In genomic region chr2:39686470-39686869, GRCh38 we compare ENCODE assay signal across 13 cellular contexts. TPM values are rescaled to one million over a fixed set of nuclear protein-coding genes. Genes with fewer than 3 reads are reported as not detected.
A peak's percentile ranks its signal among the peaks of the same experiment; 100 is the strongest.
DNase-seq lines count a peak whose midpoint lies in the region; TF ChIP-seq lines count a peak whose summit lies in the region.
"Had no signal": no experiment of that assay in that cellular context is flagged by ENCODE, and none has a peak within 500 bp of the region (broad histone marks: within the 10 kb centered on the region; RNA-seq: fewer than 3 reads in every experiment).

No MANE protein-coding gene starts in this region.

- peaks cover 19% of the 10 kb centered on the region for H3K36me3 Mint-ChIP-seq in nephron progenitor cell (ENCODE audit: low read depth)
- H3K36me3 Mint-ChIP-seq in MCF 10A (ENCODE audit: insufficient read depth, unreplicated experiment), result no peaks in the 10 kb centered on the region
- H3K36me3 Mint-ChIP-seq: CD14-positive monocyte; CD8-positive, alpha-beta T cell had no signal

- BruUV-seq in MCF 10A (replicated peaks; lab: Mats Ljungman, UMichigan), result no TSS peak

- H3K4me3 Mint-ChIP-seq in nephron progenitor cell (no peak overlapping the region), MCF 10A (ENCODE audit: unreplicated experiment) (no peak overlapping the region)
- H3K4me3 Mint-ChIP-seq: CD14-positive monocyte; CD8-positive, alpha-beta T cell had no signal

- H3K27me3 Mint-ChIP-seq in nephron progenitor cell (ENCODE audit: low read depth, poor library complexity) (no peaks in the 10 kb centered on the region), MCF 10A (ENCODE audit: insufficient read depth, unreplicated experiment) (no peaks in the 10 kb centered on the region)

- H3K4me1 Mint-ChIP-seq in nephron progenitor cell (peaks cover 32% of the 10 kb centered on the region), MCF 10A (ENCODE audit: insufficient read depth, unreplicated experiment) (no peaks in the 10 kb centered on the region)

- peak overlapping the region; percentile 46 for H3K27ac ChIP-seq in caudate nucleus (ENCODE audit: low read depth, low read length)
- H3K27ac ChIP-seq: A549 had no signal

- peak in 27 of 61 donors; percentile 14 to 81 (median 38) for DNase-seq in caudate nucleus (lab: John Stamatoyannopoulos, UW)
- peak in 39 of 42 donors; percentile 29 to 85 (median 57) for DNase-seq in head of caudate nucleus
- DNase-seq in nephron progenitor cell, result peak; percentile 5
- no peak for DNase-seq in MCF 10A (ENCODE audit: unreplicated experiment)
- no peak for DNase-seq in COR-L47 (lab: John Stamatoyannopoulos, UW)
- DNase-seq in dermis blood vessel endothelial cell, result no peak
- no peak for DNase-seq in NCI-H1092 treated with DMSO at 0.1 percent for 48 hours (lab: John Stamatoyannopoulos, UW)
- DNase-seq: Caco-2; CD8-positive, alpha-beta T cell; DND-41; GDM1 had no signal

- H3K9me3 Mint-ChIP-seq in nephron progenitor cell (peaks cover 12% of the 10 kb centered on the region), MCF 10A (ENCODE audit: unreplicated experiment) (peaks cover 9% of the 10 kb centered on the region)

- CTCF ChIA-PET in MCF 10A (lab: Yijun Ruan, JAX), result interaction anchor here (0.6 to 1.5 kb wide), 2 partner anchors 175 to 287 kb away, joined by 3 to 5 read pairs; no protein-coding TSS in a partner anchor

- POLR2A ChIA-PET in MCF 10A (lab: Yijun Ruan, JAX), result no interaction called here

- no peak overlapping the region for H3K27ac Mint-ChIP-seq in nephron progenitor cell
- no peak overlapping the region for H3K27ac Mint-ChIP-seq in MCF 10A (ENCODE audit: low read depth, unreplicated experiment)
- H3K27ac Mint-ChIP-seq: CD14-positive monocyte; CD8-positive, alpha-beta T cell had no signal

- intact Hi-C loops in head of caudate nucleus (cut with DNase I), result no loop called here
- intact Hi-C loops in MCF 10A (cut with micrococcal nuclease), result no loop called here

- no peak for TF ChIP-seq CTCF in nephron progenitor cell (IDR thresholded peaks at IDR 0.05)
- no peak for TF ChIP-seq CTCF in MCF 10A (IDR thresholded peaks at IDR 0.05; ENCODE audit: unreplicated experiment)

RNA-seq across cellular contexts. Expression of gene TMEM178A, which starts 20.8 kb away (rescaled TPM):
- total RNA-seq in MCF 10A (2022), result 0.66 and 0.86 TPM in 2 replicates
- total RNA-seq in dermis blood vessel endothelial cell, result not detected in 2 replicates

Comparison
In these comparisons a context has a peak if more than half of its experiments do, and no peak if none do; other contexts are left out.
1. DNase-seq: peak in head of caudate nucleus (39 of 42) and nephron progenitor cell (single experiment); none in MCF 10A (single experiment), COR-L47 (single experiment), dermis blood vessel endothelial cell (single experiment) and NCI-H1092 treated with DMSO at 0.1 percent for 48 hours (single experiment).